In genomic region chr1:229895605-229896004, GRCh38 we compare ENCODE assay signal across 28 cellular contexts.
"Had no signal": no experiment of that assay in that cellular context is flagged by ENCODE, and none has a peak within 500 bp of the region (broad histone marks: within the 10 kb centered on the region; RNA-seq: fewer than 3 reads in every experiment).

No MANE protein-coding gene starts in this region.

- DNase-seq: heart right ventricle; kidney glomerular epithelial cell; left cardiac atrium; left ventricle myocardium superior; lower lobe of right lung; mesenchymal stem cell; naive B cell; natural killer cell; nephron progenitor cell; occipital lobe; right lobe of liver; stimulated activated CD4-positive, alpha-beta T cell treated with anti-CD3 and anti-CD28 coated beads, Interleukin-12 subunit alpha, Interleukin-12 subunit beta, amount 100 ng/mL, for 4 hours; stimulated activated CD4-positive, alpha-beta T cell treated with anti-CD3 and anti-CD28 coated beads, Interleukin-15, amount 100 ng/mL, for 24 hours; stimulated activated CD4-positive, alpha-beta T cell treated with anti-CD3 and anti-CD28 coated beads, Interleukin-2, amount 100 ng/mL, for 24 hours; stimulated activated CD4-positive, alpha-beta T cell treated with anti-CD3 and anti-CD28 coated beads, Interleukin-4, amount 100 ng/mL, for 1 hour; stimulated activated naive CD4-positive, alpha-beta T cell; tibial artery; trophoblast cell; upper lobe of right lung had no signal

- H3K9me3 Mint-ChIP-seq: natural killer cell; stimulated activated naive CD8-positive, alpha-beta T cell treated with anti-CD3 and anti-CD28 coated beads, Interleukin-15, Interleukin-2, amounts not matched to agents 100 ng/mL and 50 ng/mL, for 24 hours had no signal

- H3K36me3 ChIP-seq: heart right ventricle, lower lobe of right lung, neural progenitor cell, neutrophil, right atrium auricular region, right lobe of liver, suprapubic skin, thoracic aorta, tibial artery, upper lobe of right lung had no signal

- H3K36me3 Mint-ChIP-seq: naive B cell, natural killer cell, neural progenitor cell had no signal

- H3K4me3 ChIP-seq: heart right ventricle, hepatocyte, lower lobe of right lung, neural progenitor cell, right atrium auricular region, right lobe of liver, suprapubic skin, thoracic aorta, tibial artery, upper lobe of right lung had no signal

- H3K4me1 Mint-ChIP-seq: naive B cell, natural killer cell had no signal

- H3K4me3 Mint-ChIP-seq: naive B cell; natural killer cell; nephron progenitor cell; neural progenitor cell; stimulated activated naive CD8-positive, alpha-beta T cell treated with anti-CD3 and anti-CD28 coated beads, Interleukin-15, Interleukin-2, amounts not matched to agents 100 ng/mL and 50 ng/mL, for 24 hours had no signal

- H3K27ac Mint-ChIP-seq: naive B cell; natural killer cell; nephron progenitor cell; neural progenitor cell; progenitor cell of endocrine pancreas; stimulated activated naive CD8-positive, alpha-beta T cell treated with anti-CD3 and anti-CD28 coated beads, Interleukin-15, Interleukin-2, amounts not matched to agents 100 ng/mL and 50 ng/mL, for 24 hours had no signal

- H3K27me3 ChIP-seq: hepatocyte, neural progenitor cell, right atrium auricular region, right lobe of liver had no signal

- H3K9me3 ChIP-seq: heart right ventricle, lower lobe of right lung, neutrophil, right atrium auricular region, right lobe of liver, suprapubic skin, thoracic aorta, tibial artery, upper lobe of right lung had no signal

- H3K4me1 ChIP-seq: heart right ventricle, lower lobe of right lung, neural progenitor cell, parathyroid adenoma, right atrium auricular region, right lobe of liver, suprapubic skin, tibial artery, upper lobe of right lung had no signal

- H3K27ac ChIP-seq: heart right ventricle, hepatocyte, lower lobe of right lung, neural progenitor cell, neutrophil, parathyroid adenoma, right atrium auricular region, right lobe of liver, suprapubic skin, thoracic aorta, tibial artery, upper lobe of right lung had no signal
